ENCODE assay signal across 1 cellular context in genomic region chr2:188629890-188630483, GRCh38.
TF ChIP-seq lines count a peak whose summit lies in the region.

No MANE protein-coding gene starts in this region.

TF ChIP-seq in SK-N-SH, 30 proteins besides CTCF, POLR2A, EP300 and RAD21 (continued from another document):
- TF ChIP-seq CHD2 (IDR thresholded peaks at IDR 0.05; ENCODE audit: low read length, partially characterized antibody) = no peak
- TF ChIP-seq TCF12 (IDR thresholded peaks at IDR 0.05) = peak; percentile 38; the same call in 1 of the 2 replicates
- no peak for TF ChIP-seq ELF1 (IDR thresholded peaks at IDR 0.05)
- TF ChIP-seq GATA2 (CRISPR knock-in tag; IDR thresholded peaks at IDR 0.05) = no peak
- no peak for TF ChIP-seq FOSL2 (IDR thresholded peaks at IDR 0.05; ENCODE audit: borderline replicate concordance, low read depth)
- TF ChIP-seq NFIC (IDR thresholded peaks at IDR 0.05; ENCODE audit: borderline replicate concordance) = 0 out of 2 replicates have a peak, but pooled peaks have one; percentile 15
